ENCODE assay signal across 30 cellular contexts in genomic region chr11:23226331-23226909, GRCh38.
A peak's percentile ranks its signal among the peaks of the same experiment; 100 is the strongest.
DNase-seq lines count a peak whose midpoint lies in the region; ATAC-seq, FAIRE-seq and TF ChIP-seq lines count a peak whose summit lies in the region.
"Had no signal": no experiment of that assay in that cellular context is flagged by ENCODE, and none has a peak within 500 bp of the region (broad histone marks: within the 10 kb centered on the region; RNA-seq: fewer than 3 reads in every experiment).

No MANE protein-coding gene starts in this region.

- no peak for ATAC-seq in HG03457 (IDR thresholded peaks at IDR 0.05; ENCODE audit: unreplicated experiment)
- ATAC-seq: activated naive CD4-positive, alpha-beta T cell treated with anti-CD3 and anti-CD28 coated beads, Interleukin-2, amount 50 U/mL, for 72 hours; gastrocnemius medialis; left cardiac atrium had no signal

- TF ChIP-seq CTCF in AG04450 (IDR thresholded peaks at IDR 0.05; ENCODE audit: low read depth, low read length) (no peak), HFFc6 (IDR thresholded peaks at IDR 0.05) (no peak), bronchial epithelial cell (IDR thresholded peaks at IDR 0.05; ENCODE audit: insufficient read depth, low read length, severe bottlenecking) (no peak), foreskin fibroblast (IDR thresholded peaks at IDR 0.05; ENCODE audit: low read depth, low read length) (no peak), CD14-positive monocyte (IDR thresholded peaks at IDR 0.05) (no peak)

- H3K27ac Mint-ChIP-seq in HFFc6 (peak overlapping the region; percentile 47), CD14-positive monocyte (no peak overlapping the region)
- H3K27ac Mint-ChIP-seq: activated naive CD4-positive, alpha-beta T cell treated with anti-CD3 and anti-CD28 coated beads, Interleukin-2, amount 50 U/mL, for 72 hours; nephron progenitor cell; T-helper 1 cell treated with Interleukin-12 subunit alpha and Interleukin-12 subunit beta and Interleukin-4 antibody, amounts not matched to agents 30 μg/mL and 1 μg/mL, for 36 hours had no signal

- H3K4me3 Mint-ChIP-seq in HFFc6 (no peak overlapping the region; the same call in 1 of the 2 replicates), CD14-positive monocyte (no peak overlapping the region)
- H3K4me3 Mint-ChIP-seq: nephron progenitor cell; T-helper 1 cell treated with Interleukin-12 subunit alpha and Interleukin-12 subunit beta and Interleukin-4 antibody, amounts not matched to agents 30 μg/mL and 1 μg/mL, for 36 hours had no signal

- H3K9me3 Mint-ChIP-seq in HFFc6 (no peaks in the 10 kb centered on the region), CD14-positive monocyte (peaks cover 0 to 10% (median 3%) of the 10 kb centered on the region in 7 donors)
- H3K9me3 Mint-ChIP-seq: nephron progenitor cell had no signal

- DNase-seq in AG04450 (ENCODE audit: low read depth, low spot score) (peak; percentile 57), HFFc6 (peak; percentile 60), bronchial epithelial cell (ENCODE audit: low read depth) (peak; percentile 16), foreskin fibroblast (peak; percentile 79 to 87), CD14-positive monocyte (ENCODE audit: low spot score) (no peak), Ammon's horn (ENCODE audit: low spot score) (no peak), COR-L47 (lab: John Stamatoyannopoulos, UW) (no peak)
- DNase-seq: activated T-cell treated with anti-CD3 and anti-CD28 coated beads for 4 hours; gastrocnemius medialis; HCEC 1CT; left cardiac atrium; NCI-H1436 treated with DMSO at 0.1 percent for 48 hours; NCI-H82; nephron progenitor cell; ovary; retina; RPMI8226; small intestine; stimulated activated CD4-positive, alpha-beta T cell treated with anti-CD3 and anti-CD28 coated beads, Interleukin-2, amount 100 ng/mL, for 24 hours; stomach; thyroid gland had no signal

- CTCF ChIA-PET in AG04450 (lab: Charles Lee): no interaction called here

- H3K4me3 ChIP-seq in AG04450 (ENCODE audit: low read depth, low read length) (no peak overlapping the region), bronchial epithelial cell (ENCODE audit: low read depth, low read length) (no peak overlapping the region), foreskin fibroblast (ENCODE audit: low read depth in 1 of 2, low read length in 2 of 2) (no peak overlapping the region)
- H3K4me3 ChIP-seq: gastrocnemius medialis, hepatocyte, ovary, SJSA1, stomach, thyroid gland had no signal

- no peaks in the 10 kb centered on the region for H3K27me3 ChIP-seq in AG04450 (ENCODE audit: control insufficient read depth, insufficient read depth, low read length)
- H3K27me3 ChIP-seq in bronchial epithelial cell (ENCODE audit: control insufficient read depth, insufficient read depth, low read length): no peaks in the 10 kb centered on the region
- H3K27me3 ChIP-seq: gastrocnemius medialis, hepatocyte, ovary, SJSA1, stomach, thyroid gland had no signal

- H3K27ac ChIP-seq in AG04450 (ENCODE audit: low read depth, low read length): no peak overlapping the region
- H3K27ac ChIP-seq: C4-2B, gastrocnemius medialis, hepatocyte, KMS-11, ovary, SJSA1, stomach, thyroid gland had no signal

- H3K4me1 Mint-ChIP-seq in HFFc6 (ENCODE audit: low read depth) (peaks cover 36% of the 10 kb centered on the region), CD14-positive monocyte (no peaks in the 10 kb centered on the region)
- H3K4me1 Mint-ChIP-seq: nephron progenitor cell had no signal

- H3K27me3 Mint-ChIP-seq in HFFc6 (ENCODE audit: insufficient read depth): no peaks in the 10 kb centered on the region
- peaks cover 0 to 2% (median 0%) of the 10 kb centered on the region in 3 donors for H3K27me3 Mint-ChIP-seq in CD14-positive monocyte (ENCODE audit: low read depth in 3 of 3)

- FAIRE-seq in bronchial epithelial cell (lab: Jason Lieb, UNC): no peak
- FAIRE-seq: D721Med, endothelial cell of umbilical vein, small intestine had no signal

- intact Hi-C loops in CD14-positive monocyte (cut with micrococcal nuclease): no loop called here

- H3K36me3 Mint-ChIP-seq in HFFc6 (ENCODE audit: low read depth): no peaks in the 10 kb centered on the region
- no peaks in the 10 kb centered on the region for H3K36me3 Mint-ChIP-seq in CD14-positive monocyte
- H3K36me3 Mint-ChIP-seq: activated naive CD4-positive, alpha-beta T cell treated with anti-CD3 and anti-CD28 coated beads, Interleukin-2, amount 50 U/mL, for 72 hours had no signal

- no peaks in the 10 kb centered on the region for H3K36me3 ChIP-seq in bronchial epithelial cell (ENCODE audit: control insufficient read depth, insufficient read depth, low read length)
- H3K36me3 ChIP-seq: gastrocnemius medialis, ovary, SJSA1, stomach, thyroid gland had no signal

- no peaks in the 10 kb centered on the region for H3K9me3 ChIP-seq in AG04450 (ENCODE audit: control insufficient read depth, insufficient read depth, low read length)
- H3K9me3 ChIP-seq: gastrocnemius medialis, ovary, SJSA1, stomach, thyroid gland had no signal

- POLR2A ChIA-PET in AG04450 (lab: Yijun Ruan, JAX): interaction anchor here (0.6 kb wide), 2 partner anchors 220 to 642 kb away, joined by 3 read pairs; no protein-coding TSS in a partner anchor

Comparison
In these comparisons a context has a peak if more than half of its experiments do, and no peak if none do; other contexts are left out.
1. DNase-seq: peak in AG04450 (single experiment), HFFc6 (single experiment), bronchial epithelial cell (single experiment) and foreskin fibroblast (2 of 2); none in CD14-positive monocyte (single experiment), Ammon's horn (single experiment) and COR-L47 (single experiment).